1 cellular context compared by ENCODE assay signal in the genomic region with DNA sequence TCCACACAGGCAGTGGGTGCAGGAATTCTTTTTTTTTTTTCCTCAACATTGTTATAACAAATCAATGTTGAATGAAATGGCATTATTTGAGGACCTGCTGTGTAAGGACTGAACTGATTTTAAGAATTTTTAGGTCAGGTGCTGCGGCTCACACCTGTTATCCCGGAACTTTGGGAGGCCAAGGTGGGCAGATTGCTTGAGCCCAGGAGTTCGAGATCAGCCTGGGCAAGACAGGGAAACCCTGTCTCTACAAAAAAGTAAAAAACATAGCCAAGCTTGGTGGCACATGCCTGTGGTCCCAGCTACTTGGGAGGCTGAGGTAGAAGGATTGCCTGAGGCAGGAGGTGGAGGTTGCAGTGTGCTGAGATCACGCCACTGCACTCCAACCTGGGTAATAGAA.
TF ChIP-seq lines count a peak whose summit lies in the region.

No MANE protein-coding gene starts in this region.

TF ChIP-seq in WTC11, 78 proteins besides CTCF, POLR2A, EP300 and RAD21:
- no peak for TF ChIP-seq PRRX2 (CRISPR knock-in tag; IDR thresholded peaks at IDR 0.05)
- TF ChIP-seq, protein P1, sequence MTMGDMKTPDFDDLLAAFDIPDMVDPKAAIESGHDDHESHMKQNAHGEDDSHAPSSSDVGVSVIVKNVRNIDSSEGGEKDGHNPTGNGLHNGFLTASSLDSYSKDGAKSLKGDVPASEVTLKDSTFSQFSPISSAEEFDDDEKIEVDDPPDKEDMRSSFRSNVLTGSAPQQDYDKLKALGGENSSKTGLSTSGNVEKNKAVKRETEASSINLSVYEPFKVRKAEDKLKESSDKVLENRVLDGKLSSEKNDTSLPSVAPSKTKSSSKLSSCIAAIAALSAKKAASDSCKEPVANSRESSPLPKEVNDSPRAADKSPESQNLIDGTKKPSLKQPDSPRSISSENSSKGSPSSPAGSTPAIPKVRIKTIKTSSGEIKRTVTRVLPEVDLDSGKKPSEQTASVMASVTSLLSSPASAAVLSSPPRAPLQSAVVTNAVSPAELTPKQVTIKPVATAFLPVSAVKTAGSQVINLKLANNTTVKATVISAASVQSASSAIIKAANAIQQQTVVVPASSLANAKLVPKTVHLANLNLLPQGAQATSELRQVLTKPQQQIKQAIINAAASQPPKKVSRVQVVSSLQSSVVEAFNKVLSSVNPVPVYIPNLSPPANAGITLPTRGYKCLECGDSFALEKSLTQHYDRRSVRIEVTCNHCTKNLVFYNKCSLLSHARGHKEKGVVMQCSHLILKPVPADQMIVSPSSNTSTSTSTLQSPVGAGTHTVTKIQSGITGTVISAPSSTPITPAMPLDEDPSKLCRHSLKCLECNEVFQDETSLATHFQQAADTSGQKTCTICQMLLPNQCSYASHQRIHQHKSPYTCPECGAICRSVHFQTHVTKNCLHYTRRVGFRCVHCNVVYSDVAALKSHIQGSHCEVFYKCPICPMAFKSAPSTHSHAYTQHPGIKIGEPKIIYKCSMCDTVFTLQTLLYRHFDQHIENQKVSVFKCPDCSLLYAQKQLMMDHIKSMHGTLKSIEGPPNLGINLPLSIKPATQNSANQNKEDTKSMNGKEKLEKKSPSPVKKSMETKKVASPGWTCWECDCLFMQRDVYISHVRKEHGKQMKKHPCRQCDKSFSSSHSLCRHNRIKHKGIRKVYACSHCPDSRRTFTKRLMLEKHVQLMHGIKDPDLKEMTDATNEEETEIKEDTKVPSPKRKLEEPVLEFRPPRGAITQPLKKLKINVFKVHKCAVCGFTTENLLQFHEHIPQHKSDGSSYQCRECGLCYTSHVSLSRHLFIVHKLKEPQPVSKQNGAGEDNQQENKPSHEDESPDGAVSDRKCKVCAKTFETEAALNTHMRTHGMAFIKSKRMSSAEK (CRISPR knock-in tag; IDR thresholded peaks at IDR 0.05; ENCODE audit: borderline replicate concordance): no peak
- no peak for TF ChIP-seq MYBL2 (CRISPR knock-in tag; IDR thresholded peaks at IDR 0.05)
- TF ChIP-seq TP53 (CRISPR knock-in tag; IDR thresholded peaks at IDR 0.05): no peak
- TF ChIP-seq NR2C2 (CRISPR knock-in tag; IDR thresholded peaks at IDR 0.05): no peak
- no peak for TF ChIP-seq IRF2 (CRISPR knock-in tag; IDR thresholded peaks at IDR 0.05; ENCODE audit: borderline replicate concordance, low read depth)
- TF ChIP-seq SOX15 (CRISPR knock-in tag; IDR thresholded peaks at IDR 0.05): no peak
- TF ChIP-seq, protein P2, sequence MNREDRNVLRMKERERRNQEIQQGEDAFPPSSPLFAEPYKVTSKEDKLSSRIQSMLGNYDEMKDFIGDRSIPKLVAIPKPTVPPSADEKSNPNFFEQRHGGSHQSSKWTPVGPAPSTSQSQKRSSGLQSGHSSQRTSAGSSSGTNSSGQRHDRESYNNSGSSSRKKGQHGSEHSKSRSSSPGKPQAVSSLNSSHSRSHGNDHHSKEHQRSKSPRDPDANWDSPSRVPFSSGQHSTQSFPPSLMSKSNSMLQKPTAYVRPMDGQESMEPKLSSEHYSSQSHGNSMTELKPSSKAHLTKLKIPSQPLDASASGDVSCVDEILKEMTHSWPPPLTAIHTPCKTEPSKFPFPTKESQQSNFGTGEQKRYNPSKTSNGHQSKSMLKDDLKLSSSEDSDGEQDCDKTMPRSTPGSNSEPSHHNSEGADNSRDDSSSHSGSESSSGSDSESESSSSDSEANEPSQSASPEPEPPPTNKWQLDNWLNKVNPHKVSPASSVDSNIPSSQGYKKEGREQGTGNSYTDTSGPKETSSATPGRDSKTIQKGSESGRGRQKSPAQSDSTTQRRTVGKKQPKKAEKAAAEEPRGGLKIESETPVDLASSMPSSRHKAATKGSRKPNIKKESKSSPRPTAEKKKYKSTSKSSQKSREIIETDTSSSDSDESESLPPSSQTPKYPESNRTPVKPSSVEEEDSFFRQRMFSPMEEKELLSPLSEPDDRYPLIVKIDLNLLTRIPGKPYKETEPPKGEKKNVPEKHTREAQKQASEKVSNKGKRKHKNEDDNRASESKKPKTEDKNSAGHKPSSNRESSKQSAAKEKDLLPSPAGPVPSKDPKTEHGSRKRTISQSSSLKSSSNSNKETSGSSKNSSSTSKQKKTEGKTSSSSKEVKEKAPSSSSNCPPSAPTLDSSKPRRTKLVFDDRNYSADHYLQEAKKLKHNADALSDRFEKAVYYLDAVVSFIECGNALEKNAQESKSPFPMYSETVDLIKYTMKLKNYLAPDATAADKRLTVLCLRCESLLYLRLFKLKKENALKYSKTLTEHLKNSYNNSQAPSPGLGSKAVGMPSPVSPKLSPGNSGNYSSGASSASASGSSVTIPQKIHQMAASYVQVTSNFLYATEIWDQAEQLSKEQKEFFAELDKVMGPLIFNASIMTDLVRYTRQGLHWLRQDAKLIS (CRISPR knock-in tag; IDR thresholded peaks at IDR 0.05; ENCODE audit: borderline replicate concordance): no peak
- TF ChIP-seq, protein P3, sequence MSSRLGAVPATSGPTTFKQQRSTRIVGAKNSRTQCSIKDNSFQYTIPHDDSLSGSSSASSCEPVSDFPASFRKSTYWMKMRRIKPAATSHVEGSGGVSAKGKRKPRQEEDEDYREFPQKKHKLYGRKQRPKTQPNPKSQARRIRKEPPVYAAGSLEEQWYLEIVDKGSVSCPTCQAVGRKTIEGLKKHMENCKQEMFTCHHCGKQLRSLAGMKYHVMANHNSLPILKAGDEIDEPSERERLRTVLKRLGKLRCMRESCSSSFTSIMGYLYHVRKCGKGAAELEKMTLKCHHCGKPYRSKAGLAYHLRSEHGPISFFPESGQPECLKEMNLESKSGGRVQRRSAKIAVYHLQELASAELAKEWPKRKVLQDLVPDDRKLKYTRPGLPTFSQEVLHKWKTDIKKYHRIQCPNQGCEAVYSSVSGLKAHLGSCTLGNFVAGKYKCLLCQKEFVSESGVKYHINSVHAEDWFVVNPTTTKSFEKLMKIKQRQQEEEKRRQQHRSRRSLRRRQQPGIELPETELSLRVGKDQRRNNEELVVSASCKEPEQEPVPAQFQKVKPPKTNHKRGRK (CRISPR knock-in tag; IDR thresholded peaks at IDR 0.05; ENCODE audit: borderline replicate concordance): no peak
- no peak for TF ChIP-seq EMX1 (CRISPR knock-in tag; IDR thresholded peaks at IDR 0.05)
- TF ChIP-seq, protein P4, sequence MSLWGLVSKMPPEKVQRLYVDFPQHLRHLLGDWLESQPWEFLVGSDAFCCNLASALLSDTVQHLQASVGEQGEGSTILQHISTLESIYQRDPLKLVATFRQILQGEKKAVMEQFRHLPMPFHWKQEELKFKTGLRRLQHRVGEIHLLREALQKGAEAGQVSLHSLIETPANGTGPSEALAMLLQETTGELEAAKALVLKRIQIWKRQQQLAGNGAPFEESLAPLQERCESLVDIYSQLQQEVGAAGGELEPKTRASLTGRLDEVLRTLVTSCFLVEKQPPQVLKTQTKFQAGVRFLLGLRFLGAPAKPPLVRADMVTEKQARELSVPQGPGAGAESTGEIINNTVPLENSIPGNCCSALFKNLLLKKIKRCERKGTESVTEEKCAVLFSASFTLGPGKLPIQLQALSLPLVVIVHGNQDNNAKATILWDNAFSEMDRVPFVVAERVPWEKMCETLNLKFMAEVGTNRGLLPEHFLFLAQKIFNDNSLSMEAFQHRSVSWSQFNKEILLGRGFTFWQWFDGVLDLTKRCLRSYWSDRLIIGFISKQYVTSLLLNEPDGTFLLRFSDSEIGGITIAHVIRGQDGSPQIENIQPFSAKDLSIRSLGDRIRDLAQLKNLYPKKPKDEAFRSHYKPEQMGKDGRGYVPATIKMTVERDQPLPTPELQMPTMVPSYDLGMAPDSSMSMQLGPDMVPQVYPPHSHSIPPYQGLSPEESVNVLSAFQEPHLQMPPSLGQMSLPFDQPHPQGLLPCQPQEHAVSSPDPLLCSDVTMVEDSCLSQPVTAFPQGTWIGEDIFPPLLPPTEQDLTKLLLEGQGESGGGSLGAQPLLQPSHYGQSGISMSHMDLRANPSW (CRISPR knock-in tag; conservative IDR thresholded peaks at IDR 0.05; ENCODE audit: low read depth): no peak
- TF ChIP-seq, protein P5, sequence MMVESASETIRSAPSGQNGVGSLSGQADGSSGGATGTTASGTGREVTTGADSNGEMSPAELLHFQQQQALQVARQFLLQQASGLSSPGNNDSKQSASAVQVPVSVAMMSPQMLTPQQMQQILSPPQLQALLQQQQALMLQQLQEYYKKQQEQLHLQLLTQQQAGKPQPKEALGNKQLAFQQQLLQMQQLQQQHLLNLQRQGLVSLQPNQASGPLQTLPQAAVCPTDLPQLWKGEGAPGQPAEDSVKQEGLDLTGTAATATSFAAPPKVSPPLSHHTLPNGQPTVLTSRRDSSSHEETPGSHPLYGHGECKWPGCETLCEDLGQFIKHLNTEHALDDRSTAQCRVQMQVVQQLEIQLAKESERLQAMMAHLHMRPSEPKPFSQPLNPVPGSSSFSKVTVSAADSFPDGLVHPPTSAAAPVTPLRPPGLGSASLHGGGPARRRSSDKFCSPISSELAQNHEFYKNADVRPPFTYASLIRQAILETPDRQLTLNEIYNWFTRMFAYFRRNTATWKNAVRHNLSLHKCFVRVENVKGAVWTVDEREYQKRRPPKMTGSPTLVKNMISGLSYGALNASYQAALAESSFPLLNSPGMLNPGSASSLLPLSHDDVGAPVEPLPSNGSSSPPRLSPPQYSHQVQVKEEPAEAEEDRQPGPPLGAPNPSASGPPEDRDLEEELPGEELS (CRISPR knock-in tag; IDR thresholded peaks at IDR 0.05): no peak
